8 cellular contexts compared by ENCODE assay signal in the genomic region with DNA sequence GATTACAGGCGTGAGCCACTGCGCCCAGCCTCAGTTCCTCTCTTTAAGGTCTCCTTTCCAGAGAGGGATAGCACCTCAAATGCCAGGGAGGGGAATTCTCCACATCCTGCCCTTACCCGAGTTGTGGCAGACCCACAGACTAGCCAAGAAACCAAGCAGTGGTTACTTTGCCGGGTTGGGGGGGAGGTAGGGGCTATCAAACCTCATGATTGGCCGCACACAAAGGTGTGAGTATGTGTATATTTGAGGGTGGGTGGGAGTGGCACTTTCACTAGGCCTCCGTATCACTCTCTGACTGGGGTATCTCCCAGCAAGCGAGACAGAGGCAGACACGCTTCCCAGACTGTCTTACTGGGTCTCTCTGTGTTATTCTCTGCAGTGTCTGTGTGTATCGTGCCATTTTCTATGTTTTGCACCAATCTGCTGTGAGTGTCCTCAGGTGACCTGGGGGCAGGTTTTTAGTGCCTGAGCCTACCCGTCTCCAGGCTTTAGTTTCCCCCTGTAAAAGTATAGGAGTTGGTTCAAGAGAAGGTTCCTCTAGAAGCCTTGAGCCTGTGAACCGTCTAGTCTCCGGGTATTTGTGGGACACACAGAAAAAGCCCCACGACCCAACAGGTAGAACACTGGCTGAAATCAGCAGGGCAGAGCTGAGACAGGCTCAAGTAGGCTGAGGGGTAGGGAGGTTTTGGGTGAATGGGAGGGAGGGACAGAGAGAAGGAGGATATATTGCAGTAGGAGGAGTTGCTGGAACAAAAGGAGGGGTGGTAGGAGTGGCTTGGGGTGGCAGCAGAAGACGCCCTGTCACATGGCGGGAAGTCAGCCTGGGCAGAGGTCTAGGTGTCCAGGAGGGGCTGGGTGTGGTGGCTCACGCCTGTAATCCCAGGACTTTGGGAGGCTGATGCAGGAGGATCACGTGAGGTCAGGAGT. TPM values are rescaled to one million over a fixed set of nuclear protein-coding genes. Genes with fewer than 3 reads are reported as not detected.
DNase-seq lines count a peak whose midpoint lies in the region; ATAC-seq and TF ChIP-seq lines count a peak whose summit lies in the region.

No MANE protein-coding gene starts in this region.

- H3K4me3 ChIP-seq in CD4-positive, alpha-beta memory T cell (ENCODE audit: low read length in 2 of 2), result no peak overlapping the region
- H3K4me3 ChIP-seq in MG63, result peak overlapping the region; percentile 8; the same call in 1 of the 2 replicates
- peak overlapping the region; percentile 93 to 100 for H3K4me3 ChIP-seq in ascending aorta
- H3K4me3 ChIP-seq in lung, result no peak overlapping the region
- peak overlapping the region in 1 of 4 donors; percentile 40 for H3K4me3 ChIP-seq in upper lobe of left lung

- no peaks in the 10 kb centered on the region for H3K27me3 ChIP-seq in CD4-positive, alpha-beta memory T cell (ENCODE audit: insufficient read depth, low read length)
- H3K27me3 ChIP-seq in MG63, result no peaks in the 10 kb centered on the region
- no peaks in the 10 kb centered on the region for H3K27me3 ChIP-seq in ascending aorta
- H3K27me3 ChIP-seq in lung (ENCODE audit: control insufficient read depth, insufficient read depth), result no peaks in the 10 kb centered on the region
- no peaks in the 10 kb centered on the region for H3K27me3 ChIP-seq in upper lobe of left lung

- peak; percentile 50 to 84 (median 54) for DNase-seq in CD4-positive, alpha-beta memory T cell
- peak; percentile 85 for DNase-seq in MG63
- no peak for DNase-seq in ascending aorta (ENCODE audit: low spot score in 2 of 2)
- DNase-seq in lung (ENCODE audit: low spot score), result no peak
- DNase-seq in upper lobe of left lung, result peak in 1 of 2 donors; percentile 79

- H3K9me3 Mint-ChIP-seq in CD4-positive, alpha-beta memory T cell, result peaks cover 0 to 6% (median 0%) of the 10 kb centered on the region in 8 donors

- H3K27ac ChIP-seq in CD4-positive, alpha-beta memory T cell (ENCODE audit: low read depth, low read length), result peak overlapping the region; percentile 51
- H3K27ac ChIP-seq in ascending aorta (peak overlapping the region; percentile 97), lung (ENCODE audit: low read depth in 1 of 2, low read length in 1 of 2) (peak overlapping the region; percentile 87 to 94), upper lobe of left lung (peak overlapping the region; percentile 94 to 98 (median 96))

- H3K4me3 Mint-ChIP-seq in CD4-positive, alpha-beta memory T cell, result peak overlapping the region; percentile 36 to 83 (median 57)

- TF ChIP-seq CTCF in ascending aorta (IDR thresholded peaks at IDR 0.05), result no peak
- TF ChIP-seq CTCF in lung (IDR thresholded peaks at IDR 0.05; ENCODE audit: control extremely low read depth, extremely low read depth), result no peak
- TF ChIP-seq CTCF in upper lobe of left lung (IDR thresholded peaks at IDR 0.05), result no peak

- H3K36me3 Mint-ChIP-seq in CD4-positive, alpha-beta memory T cell, result peaks cover 0 to 10% of the 10 kb centered on the region in 2 donors

- CTCF ChIA-PET in CD4-positive, alpha-beta memory T cell (lab: Charles Lee; ENCODE audit: partially characterized antibody), result interaction anchor here (1.9 to 13.8 kb wide), 4 partner anchors 9 to 34 kb away, joined by 7 to 716 read pairs (median 84); a partner anchor contains a TSS

- H3K27me3 Mint-ChIP-seq in CD4-positive, alpha-beta memory T cell, result no peaks in the 10 kb centered on the region

- H3K4me1 ChIP-seq in CD4-positive, alpha-beta memory T cell (ENCODE audit: insufficient read depth, low read length), result peaks cover 83% of the 10 kb centered on the region
- H3K4me1 ChIP-seq in ascending aorta (peaks cover 54 to 85% of the 10 kb centered on the region in 2 donors), lung (ENCODE audit: control insufficient read depth in 2 of 2, insufficient read depth in 2 of 2, low read length in 2 of 2) (peaks cover 41 to 52% of the 10 kb centered on the region in 2 donors), upper lobe of left lung (peaks cover 98 to 100% (median 99%) of the 10 kb centered on the region in 4 donors)

- TF ChIP-seq EP300 in upper lobe of left lung (IDR thresholded peaks at IDR 0.05), result no peak

- ATAC-seq in lung (ENCODE audit: insufficient read depth, low FRiP score) (no peak), upper lobe of left lung (ENCODE audit: low FRiP score in 2 of 2) (peak in 1 of 2 donors; percentile 3), HG03045 (IDR thresholded peaks at IDR 0.05; ENCODE audit: unreplicated experiment) (no peak), HG03571 (IDR thresholded peaks at IDR 0.05; ENCODE audit: unreplicated experiment) (no peak), HG03159 (IDR thresholded peaks at IDR 0.05; ENCODE audit: unreplicated experiment) (no peak)

- POLR2A ChIA-PET in CD4-positive, alpha-beta memory T cell (lab: Charles Lee; ENCODE audit: partially characterized antibody), result interaction anchor here (1.4 to 21.9 kb wide), 4 partner anchors 8 to 88 kb away, joined by 5 to 527 read pairs (median 64); a partner anchor contains a TSS

- H3K27ac Mint-ChIP-seq in CD4-positive, alpha-beta memory T cell, result peak overlapping the region; percentile 90 to 98 (median 96)

- intact Hi-C loops in CD4-positive, alpha-beta memory T cell (cut with micrococcal nuclease), result loop anchor here (2.0 kb wide), 1 partner anchor 18 kb away; no protein-coding TSS in a partner anchor
- intact Hi-C loops in ascending aorta (cut with DNase I), result loop anchor here (10.0 kb wide), 2 partner anchors 380 to 620 kb away; a partner anchor contains a TSS

- peak in 2 of 4 donors; percentile 9 to 40 for TF ChIP-seq POLR2A in upper lobe of left lung (IDR thresholded peaks at IDR 0.05)

- WGBS in lung, 2 donors, result 58 to 72% methylated on average over 17 of the region's 17 CpGs
- WGBS in upper lobe of left lung, 2 donors, result 59 to 68% methylated on average over 16 to 17 of the region's 17 CpGs

- peaks cover 47 to 94% (median 72%) of the 10 kb centered on the region in 4 donors for H3K4me1 Mint-ChIP-seq in CD4-positive, alpha-beta memory T cell

- H3K36me3 ChIP-seq in CD4-positive, alpha-beta memory T cell (ENCODE audit: insufficient read depth, low read length), result no peaks in the 10 kb centered on the region
- peaks cover 69% of the 10 kb centered on the region for H3K36me3 ChIP-seq in MG63
- peaks cover 0 to 11% of the 10 kb centered on the region in 2 donors for H3K36me3 ChIP-seq in ascending aorta
- peaks cover 0 to 7% of the 10 kb centered on the region in 2 donors for H3K36me3 ChIP-seq in lung (ENCODE audit: control insufficient read depth in 2 of 2, insufficient read depth in 2 of 2, low read length in 2 of 2)
- H3K36me3 ChIP-seq in upper lobe of left lung, result peaks cover 0 to 6% (median 3%) of the 10 kb centered on the region in 4 donors

- H3K9me3 ChIP-seq in CD4-positive, alpha-beta memory T cell (ENCODE audit: control insufficient read depth in 1 of 2, low read length in 2 of 2), result no peaks in the 10 kb centered on the region
- H3K9me3 ChIP-seq in MG63 (no peaks in the 10 kb centered on the region), ascending aorta (no peaks in the 10 kb centered on the region), lung (ENCODE audit: control insufficient read depth in 2 of 2, insufficient read depth in 1 of 2, low read length in 1 of 2) (no peaks in the 10 kb centered on the region), upper lobe of left lung (no peaks in the 10 kb centered on the region)

RNA-seq across cellular contexts. Expression of a gene that starts 10.3 kb away (rescaled TPM):
- total RNA-seq in CD4-positive, alpha-beta memory T cell, result 10 to 100 TPM; 29.7 to 33.8 TPM
- 10 to 100 TPM; 19.1 to 47.1 TPM for polyA plus RNA-seq in CD4-positive, alpha-beta memory T cell
- total RNA-seq in MG63 (2014; rRNA removed; shearing (Covaris generic); ENCODE audit: low replicate concordance), result 1,337 and 1,568 TPM in 2 replicates
- total RNA-seq in ascending aorta (783 TPM), lung (100 to 1,000 TPM; 182 to 547 TPM), upper lobe of left lung (1,000 to 10,000 TPM in 1 of 6 donors, 100 to 1,000 TPM in 5; 156 to 1,281 (median 388) TPM)
- 100 to 1,000 TPM; 163 to 205 TPM for polyA plus RNA-seq in lung

RNA-seq across cellular contexts. Expression of a gene that starts 28.6 kb away (rescaled TPM):
- 1 to 10 TPM; 1.2 TPM for total RNA-seq in CD4-positive, alpha-beta memory T cell
- polyA plus RNA-seq in CD4-positive, alpha-beta memory T cell, result 1 to 10 TPM in 1 of 2 donors, under 1 TPM in 1; 0.88 to 1.3 TPM
- total RNA-seq in MG63 (2014; rRNA removed; shearing (Covaris generic); ENCODE audit: low replicate concordance), result 0.49 TPM in 1 of 2 replicates, not detected in the other
- total RNA-seq in ascending aorta, result 0.64 TPM
- total RNA-seq in lung, result 10 to 100 TPM; 22.7 to 46.9 TPM
- 10 to 100 TPM; 26.9 to 54.9 TPM for polyA plus RNA-seq in lung
- 10 to 100 TPM; 28.9 to 65.9 (median 33.5) TPM for total RNA-seq in upper lobe of left lung

RNA-seq across cellular contexts. Expression of a gene that starts 42.6 kb away (rescaled TPM):
- total RNA-seq in CD4-positive, alpha-beta memory T cell, result not detected
- polyA plus RNA-seq in CD4-positive, alpha-beta memory T cell, result not detected
- 2.3 and 2.7 TPM in 2 replicates for total RNA-seq in MG63 (2014; rRNA removed; shearing (Covaris generic); ENCODE audit: low replicate concordance)
- 1.3 TPM for total RNA-seq in ascending aorta
- 1 to 10 TPM; 1.1 to 8.1 TPM for total RNA-seq in lung
- polyA plus RNA-seq in lung, result under 1 TPM; 0.26 to 1.00 TPM
- total RNA-seq in upper lobe of left lung, result 1 to 10 TPM in 2 of 6 donors, under 1 TPM in 3, not detected in 1; 0.26 to 2.0 (median 1.00) TPM

Comparison
In these comparisons a context has a peak if more than half of its experiments do, and no peak if none do; other contexts are left out.
1. DNase-seq: peak in CD4-positive, alpha-beta memory T cell (5 of 5) and MG63 (single experiment); none in ascending aorta (0 of 2) and lung (single experiment).
2. H3K4me3 ChIP-seq: peak in MG63 (single experiment) and ascending aorta (2 of 2); none in CD4-positive, alpha-beta memory T cell (0 of 2) and lung (single experiment).
3. RNA of a gene that starts 10.3 kb away (total RNA-seq): 1,337 to 1,568 TPM in MG63, 783 TPM in ascending aorta (single experiment), 182 to 547 TPM in lung and 156 to 1,281 TPM in upper lobe of left lung; 29.7 to 33.8 TPM in CD4-positive, alpha-beta memory T cell; every median in the first group is over 4 times any median in the second.
4. RNA of a gene that starts 28.6 kb away (total RNA-seq): 22.7 to 46.9 TPM in lung and 28.9 to 65.9 TPM in upper lobe of left lung; 1.2 TPM in CD4-positive, alpha-beta memory T cell, 0.64 TPM in ascending aorta (single experiment) and 0.49 TPM in MG63; every median in the first group is over 10 times any median in the second.
5. Peak in every context shown above with its lines, with median percentiles within 50 percentile points of each other: H3K27ac ChIP-seq.